In the genomic region with DNA sequence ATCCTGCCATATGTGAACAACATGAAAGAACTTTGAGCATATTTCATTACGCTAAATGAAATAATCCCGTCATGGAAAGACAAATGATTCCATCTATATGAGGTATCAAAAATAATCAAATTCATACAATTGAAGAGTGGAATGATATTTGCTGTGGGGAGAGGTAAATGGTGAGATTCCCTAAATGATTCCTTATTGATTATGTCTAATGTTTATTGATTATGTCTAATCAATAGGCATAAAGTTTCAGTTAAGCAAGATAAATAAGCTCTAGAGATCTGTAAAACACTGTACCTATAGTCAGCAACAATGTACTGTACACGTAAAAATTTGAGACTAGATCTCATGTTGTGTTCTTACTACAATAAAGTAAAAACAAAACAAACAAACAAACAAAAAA, we compare ENCODE assay signal across 34 cellular contexts.
"Had no signal": no experiment of that assay in that cellular context is flagged by ENCODE, and none has a peak within 500 bp of the region (broad histone marks: within the 10 kb centered on the region; RNA-seq: fewer than 3 reads in every experiment).

No MANE protein-coding gene starts in this region.

- H3K36me3 ChIP-seq: MG63 had no signal

- DNase-seq: Karpas-422, Kasumi-1, MG63, MM.1S, MV-4-11, NCI-H1048, NCI-H1092, NCI-H1092 treated with DMSO at 0.1 percent for 48 hours, NCI-H1105, NCI-H1105 treated with DMSO at 0.1 percent for 48 hours, NCI-H1417, NCI-H1417 treated with DMSO at 0.1 percent for 48 hours, NCI-H1436, NCI-H1436 treated with DMSO at 0.1 percent for 48 hours, NCI-H146, NCI-H1694, NCI-H1694 treated with DMSO at 0.1 percent for 48 hours, NCI-H187, NCI-H187 treated with DMSO at 0.1 percent for 48 hours, NCI-H1930, NCI-H2029, NCI-H2029 treated with DMSO at 0.1 percent for 48 hours, NCI-H2081, NCI-H2081 treated with DMSO at 0.1 percent for 48 hours, NCI-H2107, NCI-H2171, NCI-H2171 treated with DMSO at 0.1 percent for 48 hours, NCI-H2227 treated with DMSO at 0.1 percent for 48 hours, NCI-H226, NCI-H345, NCI-H446, NCI-H446 treated with DMSO at 0.1 percent for 48 hours, NCI-H510A, NCI-H510A treated with DMSO at 0.1 percent for 48 hours had no signal

- H3K4me3 ChIP-seq: MG63 had no signal
